Comparison of ENCODE assay signal across 8 cellular contexts in genomic region chr1:32335951-32336867, GRCh38. TPM values are rescaled to one million over a fixed set of nuclear protein-coding genes. Genes with fewer than 3 reads are reported as not detected.
DNase-seq lines count a peak whose midpoint lies in the region; ATAC-seq and TF ChIP-seq lines count a peak whose summit lies in the region.

MARCKSL1 (minus strand) TSS chr1:32336233; CDS start chr1:32336033, 200 bp downstream.

- H3K4me3 ChIP-seq in AG04450 (ENCODE audit: low read depth, low read length) (peak within 1 kb of the TSS; percentile 85), OCI-LY7 (ENCODE audit: low read depth, low read length, poor library complexity, severe bottlenecking) (peak within 1 kb of the TSS; percentile 85), esophagus muscularis mucosa (peak within 1 kb of the TSS; percentile 77 to 82 (median 78)), muscle layer of duodenum (ENCODE audit: low read depth in 1 of 2, low read length in 2 of 2) (peak within 1 kb of the TSS; percentile 59 to 67)

- H3K4me2 ChIP-seq in OCI-LY7 (ENCODE audit: low read length), result peak within 1 kb of the TSS; percentile 99

- TF ChIP-seq CTCF in AG04450 (IDR thresholded peaks at IDR 0.05; ENCODE audit: low read depth, low read length), result no peak
- no peak for TF ChIP-seq CTCF in OCI-LY7 (conservative IDR thresholded peaks at IDR 0.05; ENCODE audit: low read length)
- no peak for TF ChIP-seq CTCF in esophagus muscularis mucosa (IDR thresholded peaks at IDR 0.05)

- H4K20me1 ChIP-seq in OCI-LY7 (ENCODE audit: insufficient read depth, low read length), result peaks cover 10% of the 10 kb centered on the region

- H3K27ac ChIP-seq in AG04450 (ENCODE audit: low read depth, low read length), result no peak within 1 kb of the TSS
- H3K27ac ChIP-seq in OCI-LY7 (ENCODE audit: low read depth, low read length, poor library complexity, severe bottlenecking), result peak within 1 kb of the TSS; percentile 64
- peak within 1 kb of the TSS; percentile 59 to 71 (median 68) for H3K27ac ChIP-seq in esophagus muscularis mucosa (replicated peaks in 1 of 4)
- H3K27ac ChIP-seq in muscle layer of duodenum (ENCODE audit: low read length), result no peak within 1 kb of the TSS

- peak; percentile 45 for ATAC-seq in GM19025 (IDR thresholded peaks at IDR 0.05; ENCODE audit: low read depth, unreplicated experiment)

- H3K36me3 ChIP-seq in OCI-LY7 (ENCODE audit: insufficient read depth, low read length) (peaks cover 38% of the 10 kb centered on the region), esophagus muscularis mucosa (peaks cover 12 to 23% (median 20%) of the 10 kb centered on the region in 4 donors), muscle layer of duodenum (ENCODE audit: control insufficient read depth in 1 of 2, insufficient read depth in 2 of 2, low read length in 2 of 2) (peaks cover 15 to 17% of the 10 kb centered on the region in 2 donors)

- no peak within 1 kb of the TSS for H2AFZ ChIP-seq in OCI-LY7 (ENCODE audit: low read length)

- intact Hi-C loops in OCI-LY7 (cut with micrococcal nuclease; ENCODE audit: unreplicated experiment), result loop anchor here (1.0 to 5.0 kb wide), 5 partner anchors 15 to 481 kb away; partner anchors contain the start of genes HDAC1, S100PBP and YARS1
- intact Hi-C loops in esophagus muscularis mucosa (cut with DNase I), result no loop called here

- peak; percentile 46 for TF ChIP-seq POLR2A in esophagus muscularis mucosa (IDR thresholded peaks at IDR 0.05; ENCODE audit: low read depth)

- H3K79me2 ChIP-seq in OCI-LY7 (ENCODE audit: insufficient read depth, low read depth, low read length), result peaks cover 27% of the 10 kb centered on the region

- no peak for DNase-seq in AG04450 (ENCODE audit: low read depth, low spot score)
- DNase-seq in HPDE6-E6E7 (ENCODE audit: extremely low spot score), result peak; percentile 32
- peak; percentile 85 for DNase-seq in OCI-LY7 (ENCODE audit: low spot score)
- DNase-seq in activated T-cell treated with anti-CD3 and anti-CD28 coated beads, Interleukin-2, amount 50 U/mL, for 1 hour, result peak; percentile 92
- no peak for DNase-seq in esophagus muscularis mucosa (ENCODE audit: extremely low spot score)
- peak; percentile 56 for DNase-seq in stimulated activated CD8-positive, alpha-beta memory T cell treated with anti-CD3 and anti-CD28 coated beads, Interleukin-7, amount 100 ng/mL, for 24 hours (ENCODE audit: low read depth)

- POLR2A ChIA-PET in AG04450 (lab: Yijun Ruan, JAX) (interaction anchor here (0.6 to 3.0 kb wide), 37 partner anchors 9 to 1428 kb away, joined by 3 to 83 read pairs (median 5); partner anchors contain the start of genes BSDC1, CCDC28B, HDAC1 and IQCC), OCI-LY7 (lab: Charles Lee) (interaction anchor here (0.5 to 1.6 kb wide), 15 partner anchors 11 to 551 kb away, joined by 3 to 8 read pairs (median 4); partner anchors contain the start of gene LCK)

- H3K4me1 ChIP-seq in OCI-LY7 (ENCODE audit: insufficient read depth, low read length, poor library complexity, severe bottlenecking) (peaks cover 50% of the 10 kb centered on the region), esophagus muscularis mucosa (peaks cover 32 to 47% (median 42%) of the 10 kb centered on the region in 4 donors), muscle layer of duodenum (ENCODE audit: control insufficient read depth in 1 of 2, insufficient read depth in 2 of 2, low read length in 2 of 2) (peaks cover 10 to 25% of the 10 kb centered on the region in 2 donors)

- H3K9me3 ChIP-seq in AG04450 (ENCODE audit: control insufficient read depth, insufficient read depth, low read length) (no peaks in the 10 kb centered on the region; the same call in 1 of the 2 replicates), OCI-LY7 (ENCODE audit: low read length) (no peaks in the 10 kb centered on the region), esophagus muscularis mucosa (no peaks in the 10 kb centered on the region), muscle layer of duodenum (ENCODE audit: control insufficient read depth in 1 of 2, low read length in 2 of 2) (no peaks in the 10 kb centered on the region)

- CTCF ChIA-PET in AG04450 (lab: Charles Lee) (interaction anchor here (0.6 to 1.5 kb wide), 4 partner anchors 25 to 460 kb away, joined by 4 to 13 read pairs (median 9); partner anchors contain the start of gene BSDC1), OCI-LY7 (lab: Charles Lee; ENCODE audit: unreplicated experiment) (interaction anchor here (0.7 to 0.9 kb wide), 3 partner anchors 9 to 135 kb away, joined by 3 read pairs; no protein-coding TSS in a partner anchor)

- H3K9me2 ChIP-seq in OCI-LY7 (ENCODE audit: insufficient read depth, low read length), result no peaks in the 10 kb centered on the region

- no peak for TF ChIP-seq EP300 in esophagus muscularis mucosa (IDR thresholded peaks at IDR 0.05)

- 6% methylated on average over 7 of the region's 88 CpGs for whole genome bisulfite sequencing in esophagus muscularis mucosa

- no TSS peak for BruUV-seq in OCI-LY7 (replicated peaks; lab: Mats Ljungman, UMichigan)

- H3K27me3 ChIP-seq in AG04450 (ENCODE audit: control insufficient read depth, insufficient read depth, low read length) (no peaks in the 10 kb centered on the region), esophagus muscularis mucosa (no peaks in the 10 kb centered on the region), muscle layer of duodenum (ENCODE audit: low read depth, low read length) (no peaks in the 10 kb centered on the region)

RNA-seq across cellular contexts. Expression of gene MARCKSL1, which starts in this region (rescaled TPM):
- polyA plus RNA-seq in AG04450 (2011; rRNA removed), result 196 and 200 TPM in 2 replicates
- 90.1 and 100 TPM in 2 replicates for polyA minus RNA-seq in AG04450 (2011; rRNA and poly(A)+ RNA removed)
- 120 and 130 TPM in 2 replicates for total RNA-seq in OCI-LY7 (2014; rRNA removed; shearing (Covaris generic))
- total RNA-seq in OCI-LY7 (2022) (246 and 288 TPM in 2 replicates), esophagus muscularis mucosa (10 to 100 TPM in 2 of 4 donors, 1 to 10 TPM in 2; 4.2 to 10.9 (median 9.2) TPM)

Comparison
In these comparisons a context has a peak if more than half of its experiments do, and no peak if none do; other contexts are left out.
1. RNA of gene MARCKSL1 (total RNA-seq): 120 to 288 TPM in OCI-LY7; 4.2 to 10.9 TPM in esophagus muscularis mucosa; every median in the first group is over 10 times any median in the second.
2. DNase-seq: peak in HPDE6-E6E7 (single experiment), OCI-LY7 (single experiment), activated T-cell treated with anti-CD3 and anti-CD28 coated beads, Interleukin-2, amount 50 U/mL, for 1 hour (single experiment) and stimulated activated CD8-positive, alpha-beta memory T cell treated with anti-CD3 and anti-CD28 coated beads, Interleukin-7, amount 100 ng/mL, for 24 hours (single experiment); none in AG04450 (single experiment) and esophagus muscularis mucosa (single experiment).
3. H3K27ac ChIP-seq: peak in OCI-LY7 (single experiment) and esophagus muscularis mucosa (4 of 4); none in AG04450 (single experiment) and muscle layer of duodenum (single experiment).
4. Peak in every context shown above with its lines, with median percentiles within 50 percentile points of each other: H3K4me3 ChIP-seq.